ENCODE assay signal across 17 cellular contexts in genomic region chr7:27132978-27133377, GRCh38. TPM values are rescaled to one million over a fixed set of nuclear protein-coding genes. Genes with fewer than 3 reads are reported as not detected.
"Had no signal": no experiment of that assay in that cellular context is flagged by ENCODE, and none has a peak within 500 bp of the region (broad histone marks: within the 10 kb centered on the region; RNA-seq: fewer than 3 reads in every experiment).

No MANE protein-coding gene starts in this region.

- H3K9me3 Mint-ChIP-seq: activated naive CD4-positive, alpha-beta T cell treated with anti-CD3 and anti-CD28 coated beads for 36 hours; effector memory CD8-positive, alpha-beta T cell; natural killer cell treated with Interleukin-12 subunit alpha and Interleukin-12 subunit beta and Interleukin-15 and Interleukin-18, amount 100 ng/mL, for 72 hours had no signal

- H3K4me3 Mint-ChIP-seq: activated CD4-positive, alpha-beta T cell treated with anti-CD3 and anti-CD28 coated beads for 36 hours; activated CD8-positive, alpha-beta T cell treated with anti-CD3 and anti-CD28 coated beads, Interleukin-2, amount 10 ng/mL, durations not matched to agents 7 days and 5 days; activated naive CD4-positive, alpha-beta T cell treated with anti-CD3 and anti-CD28 coated beads for 36 hours; effector memory CD8-positive, alpha-beta T cell; natural killer cell treated with Interleukin-12 subunit alpha and Interleukin-12 subunit beta and Interleukin-15 and Interleukin-18, amount 100 ng/mL, for 72 hours had no signal

- H3K36me3 Mint-ChIP-seq: natural killer cell treated with Interleukin-12 subunit alpha and Interleukin-12 subunit beta and Interleukin-15 and Interleukin-18, amount 100 ng/mL, for 72 hours had no signal

- H3K27me3 ChIP-seq: ovary, SJSA1 had no signal

- H3K27ac Mint-ChIP-seq: activated CD4-positive, alpha-beta T cell treated with anti-CD3 and anti-CD28 coated beads for 36 hours; activated CD8-positive, alpha-beta T cell treated with anti-CD3 and anti-CD28 coated beads, Interleukin-2, amount 10 ng/mL, durations not matched to agents 7 days and 5 days; activated naive CD4-positive, alpha-beta T cell treated with anti-CD3 and anti-CD28 coated beads for 36 hours; effector memory CD8-positive, alpha-beta T cell; natural killer cell treated with Interleukin-12 subunit alpha and Interleukin-12 subunit beta and Interleukin-15 and Interleukin-18, amount 100 ng/mL, for 72 hours had no signal

- DNase-seq: activated CD4-positive, alpha-beta T cell treated with anti-CD3 and anti-CD28 coated beads for 36 hours; activated CD8-positive, alpha-beta memory T cell treated with anti-CD3 and anti-CD28 coated beads, Interleukin-2, amount 50 U/mL, for 48 hours; activated CD8-positive, alpha-beta T cell treated with anti-CD3 and anti-CD28 coated beads, Interleukin-2, amount 10 ng/mL, durations not matched to agents 7 days and 5 days; activated naive CD4-positive, alpha-beta T cell treated with anti-CD3 and anti-CD28 coated beads for 36 hours; effector memory CD8-positive, alpha-beta T cell; erythroblast; ovary; retina; substantia nigra; trophoblast cell had no signal

- H3K9me3 ChIP-seq: mucosa of descending colon, SJSA1 had no signal

- H3K36me3 ChIP-seq: ovary had no signal

- H3K4me3 ChIP-seq: mucosa of descending colon, ovary, SJSA1, skin epidermis had no signal

- H3K27ac ChIP-seq: ovary, SJSA1, skin epidermis, VCaP had no signal

RNA-seq across cellular contexts. Expression of gene HOXA4, which starts 2.4 kb away (rescaled TPM):
- total RNA-seq: activated CD8-positive, alpha-beta T cell treated with anti-CD3 and anti-CD28 coated beads, Interleukin-2, amount 10 ng/mL, durations not matched to agents 7 days and 5 days; astrocyte had no signal

RNA-seq across cellular contexts. Expression of gene HOXA5, which starts 10.5 kb away (rescaled TPM):
- total RNA-seq: activated CD4-positive, alpha-beta T cell treated with anti-CD3 and anti-CD28 coated beads for 36 hours; activated CD8-positive, alpha-beta T cell treated with anti-CD3 and anti-CD28 coated beads, Interleukin-2, amount 10 ng/mL, durations not matched to agents 7 days and 5 days; activated naive CD4-positive, alpha-beta T cell treated with anti-CD3 and anti-CD28 coated beads for 36 hours; astrocyte had no signal

RNA-seq across cellular contexts. Expression of gene HOXA6, which starts 14.6 kb away (rescaled TPM):
- total RNA-seq: activated CD4-positive, alpha-beta T cell treated with anti-CD3 and anti-CD28 coated beads for 36 hours; activated CD8-positive, alpha-beta T cell treated with anti-CD3 and anti-CD28 coated beads, Interleukin-2, amount 10 ng/mL, durations not matched to agents 7 days and 5 days; activated naive CD4-positive, alpha-beta T cell treated with anti-CD3 and anti-CD28 coated beads for 36 hours; astrocyte; cardiac septum had no signal

RNA-seq across cellular contexts. Expression of gene HOXA3, which starts 19.4 kb away (rescaled TPM):
- total RNA-seq: activated CD4-positive, alpha-beta T cell treated with anti-CD3 and anti-CD28 coated beads for 36 hours; activated CD8-positive, alpha-beta T cell treated with anti-CD3 and anti-CD28 coated beads, Interleukin-2, amount 10 ng/mL, durations not matched to agents 7 days and 5 days; activated naive CD4-positive, alpha-beta T cell treated with anti-CD3 and anti-CD28 coated beads for 36 hours; astrocyte; natural killer cell treated with Interleukin-12 subunit alpha and Interleukin-12 subunit beta and Interleukin-15 and Interleukin-18, amount 100 ng/mL, for 72 hours had no signal

RNA-seq across cellular contexts. Expression of gene HOXA7, which starts 23.5 kb away (rescaled TPM):
- total RNA-seq: activated CD4-positive, alpha-beta T cell treated with anti-CD3 and anti-CD28 coated beads for 36 hours; activated CD8-positive, alpha-beta T cell treated with anti-CD3 and anti-CD28 coated beads, Interleukin-2, amount 10 ng/mL, durations not matched to agents 7 days and 5 days; activated naive CD4-positive, alpha-beta T cell treated with anti-CD3 and anti-CD28 coated beads for 36 hours; astrocyte; cardiac septum had no signal
